In genomic region chr11:68148882-68149281, GRCh38 we compare ENCODE assay signal across 17 cellular contexts. TPM values are rescaled to one million over a fixed set of nuclear protein-coding genes. Genes with fewer than 3 reads are reported as not detected.
DNase-seq lines count a peak whose midpoint lies in the region; ATAC-seq, FAIRE-seq and TF ChIP-seq lines count a peak whose summit lies in the region.
"Had no signal": no experiment of that assay in that cellular context is flagged by ENCODE, and none has a peak within 500 bp of the region (broad histone marks: within the 10 kb centered on the region; RNA-seq: fewer than 3 reads in every experiment).

No MANE protein-coding gene starts in this region.

- TF ChIP-seq CTCF in A549 (IDR thresholded peaks at IDR 0.05) (no peak), VCaP (conservative IDR thresholded peaks at IDR 0.05) (no peak), thyroid gland (IDR thresholded peaks at IDR 0.05) (no peak)

- H3K4me2 ChIP-seq in A549, result no peak overlapping the region

- H3K27me3 ChIP-seq in mucosa of stomach (ENCODE audit: control insufficient read depth, insufficient read depth, low read length) (no peaks in the 10 kb centered on the region), thyroid gland (no peaks in the 10 kb centered on the region)
- H3K27me3 ChIP-seq: BE2C had no signal

- H3K9ac ChIP-seq in mucosa of stomach (ENCODE audit: low read length), result peak overlapping the region; percentile 48

- no peak for ATAC-seq in A549
- no peak for ATAC-seq in activated T-helper 17 cell treated with anti-CD3 and anti-CD28 coated beads, Interleukin-2, amount 50 U/mL, for 72 hours (replicated peaks)
- no peak for ATAC-seq in GM18502 (IDR thresholded peaks at IDR 0.05; ENCODE audit: poor library complexity, unreplicated experiment)
- ATAC-seq: GM12878, K562 had no signal

- TF ChIP-seq POLR2A in A549 (IDR thresholded peaks at IDR 0.05; ENCODE audit: low read length), result no peak
- no peak for TF ChIP-seq POLR2A in thyroid gland (IDR thresholded peaks at IDR 0.05)

- no peak overlapping the region for H3K4me3 Mint-ChIP-seq in activated T-helper 17 cell treated with anti-CD3 and anti-CD28 coated beads, Interleukin-2, amount 50 U/mL, for 72 hours
- H3K4me3 Mint-ChIP-seq: CD4-positive, alpha-beta memory T cell; HFFc6 had no signal

- peak overlapping the region; percentile 7 to 87; a peak in 2 of 6 replicates for H3K27ac ChIP-seq in A549
- H3K27ac ChIP-seq in VCaP, result peak overlapping the region; percentile 99
- H3K27ac ChIP-seq in thyroid gland, result peak overlapping the region; percentile 93 to 99 (median 95)

- no peaks in the 10 kb centered on the region for H3K36me3 Mint-ChIP-seq in activated T-helper 17 cell treated with anti-CD3 and anti-CD28 coated beads, Interleukin-2, amount 50 U/mL, for 72 hours (ENCODE audit: low read depth)
- H3K36me3 Mint-ChIP-seq: CD4-positive, alpha-beta memory T cell had no signal

- no peak for TF ChIP-seq EP300 in A549 (IDR thresholded peaks at IDR 0.05)

- DNase-seq in A549 (ENCODE audit: low read depth in 1 of 2, low spot score in 1 of 2), result no peak
- peak in 1 of 2 donors; percentile 38 for DNase-seq in thyroid gland
- no peak for DNase-seq in KBM-7
- DNase-seq: 8988T; BE2C; CD4-positive, alpha-beta memory T cell; DMS79; GOT3; HCEC 1CT; HFFc6 had no signal

- H3K36me3 ChIP-seq in mucosa of stomach (ENCODE audit: control insufficient read depth, insufficient read depth, low read length), result no peaks in the 10 kb centered on the region
- H3K36me3 ChIP-seq in thyroid gland, result no peaks in the 10 kb centered on the region
- H3K36me3 ChIP-seq: BE2C had no signal

- intact Hi-C loops in thyroid gland (cut with DNase I), result no loop called here

- WGBS in A549 (ENCODE audit: missing lambda C conversion rate), result 98% methylated on average over 7 of the region's 7 CpGs
- 71 to 76% methylated on average over 7 of the region's 7 CpGs for WGBS in thyroid gland, 2 donors

- CTCF ChIA-PET in A549 (lab: Yijun Ruan, JAX), result no interaction called here

- no peaks in the 10 kb centered on the region for H3K4me1 Mint-ChIP-seq in activated T-helper 17 cell treated with anti-CD3 and anti-CD28 coated beads, Interleukin-2, amount 50 U/mL, for 72 hours

- no peak for TF ChIP-seq RAD21 in A549 (conservative IDR thresholded peaks at IDR 0.05 in 1 of 2, IDR thresholded peaks at IDR 0.05 in 1 of 2)

- H3K4me3 ChIP-seq in A549 (no peak overlapping the region), mucosa of stomach (ENCODE audit: low read length) (no peak overlapping the region), thyroid gland (replicated peaks in 1 of 3) (no peak overlapping the region)
- H3K4me3 ChIP-seq: GM12878, K562 had no signal

- peaks cover 2% of the 10 kb centered on the region for H3K27me3 Mint-ChIP-seq in activated T-helper 17 cell treated with anti-CD3 and anti-CD28 coated beads, Interleukin-2, amount 50 U/mL, for 72 hours

- FAIRE-seq in A549 (lab: Jason Lieb, UNC), result no peak
- FAIRE-seq: GM12878, HTR-8/SVneo, K562 had no signal

- H3K27ac Mint-ChIP-seq in activated T-helper 17 cell treated with anti-CD3 and anti-CD28 coated beads, Interleukin-2, amount 50 U/mL, for 72 hours, result no peak overlapping the region
- H3K27ac Mint-ChIP-seq: CD4-positive, alpha-beta memory T cell; HFFc6 had no signal

- H3K9me3 ChIP-seq in A549 (no peaks in the 10 kb centered on the region), mucosa of stomach (ENCODE audit: control insufficient read depth, low read length) (no peaks in the 10 kb centered on the region), thyroid gland (no peaks in the 10 kb centered on the region)
- H3K9me3 ChIP-seq: BE2C had no signal

- H3K9me3 Mint-ChIP-seq in activated T-helper 17 cell treated with anti-CD3 and anti-CD28 coated beads, Interleukin-2, amount 50 U/mL, for 72 hours, result no peaks in the 10 kb centered on the region
- H3K9me3 Mint-ChIP-seq: CD4-positive, alpha-beta memory T cell; HFFc6 had no signal

- in situ Hi-C loops in KBM-7 (cut with MboI; ENCODE audit: low pct_unique_long_range_greater_than_20kb, low sequenced_read_pairs), result no loop called here

- H3K4me1 ChIP-seq in A549 (peaks cover 33% of the 10 kb centered on the region), mucosa of stomach (ENCODE audit: control insufficient read depth, insufficient read depth, low read length) (peaks cover 83% of the 10 kb centered on the region), thyroid gland (peaks cover 34 to 56% of the 10 kb centered on the region in 2 donors)

- POLR2A ChIA-PET in A549 (lab: Yijun Ruan, JAX), result interaction anchor here (0.8 kb wide), 1 partner anchor 97 kb away, joined by 3 read pairs; no protein-coding TSS in a partner anchor

TF ChIP-seq in A549, 52 proteins besides CTCF, POLR2A, EP300 and RAD21 (continues in another document):
- TF ChIP-seq JUNB (IDR thresholded peaks at IDR 0.05), result no peak
- no peak for TF ChIP-seq NFE2L2 (conservative IDR thresholded peaks at IDR 0.05; ENCODE audit: low read length)
- no peak for TF ChIP-seq TP53 (CRISPR knock-in tag; IDR thresholded peaks at IDR 0.05)
- TF ChIP-seq RCOR1 (IDR thresholded peaks at IDR 0.05; ENCODE audit: low read depth, low read length), result no peak
- no peak for TF ChIP-seq PHF8 (IDR thresholded peaks at IDR 0.05; ENCODE audit: borderline replicate concordance, low read depth)
- no peak for TF ChIP-seq HEYL (CRISPR knock-in tag; IDR thresholded peaks at IDR 0.05)
- TF ChIP-seq NR3C1 (IDR thresholded peaks at IDR 0.05), result no peak
- no peak for TF ChIP-seq ZNF302 (CRISPR knock-in tag; IDR thresholded peaks at IDR 0.05)
- no peak for TF ChIP-seq E2F6 (IDR thresholded peaks at IDR 0.05; ENCODE audit: borderline replicate concordance, low read depth)
- no peak for TF ChIP-seq REST (IDR thresholded peaks at IDR 0.05)
- TF ChIP-seq MAFK (IDR thresholded peaks at IDR 0.05; ENCODE audit: partially characterized antibody), result no peak
- TF ChIP-seq CBX2 (IDR thresholded peaks at IDR 0.05; ENCODE audit: borderline replicate concordance, low read depth), result no peak
- TF ChIP-seq JUN (IDR thresholded peaks at IDR 0.05), result no peak
- TF ChIP-seq CHD2 (IDR thresholded peaks at IDR 0.05; ENCODE audit: low read length, partially characterized antibody), result no peak
- no peak for TF ChIP-seq PBX3 (IDR thresholded peaks at IDR 0.05)
- TF ChIP-seq ELK1 (IDR thresholded peaks at IDR 0.05; ENCODE audit: low read depth, low read length), result no peak

RNA-seq across cellular contexts. Expression of gene CHKA, which starts 27.7 kb away (rescaled TPM):
- polyA plus RNA-seq in A549 (2011; rRNA removed), result 19.4 and 21.7 TPM in 2 replicates
- 10.4 and 12.1 TPM in 2 replicates for polyA plus RNA-seq in A549 (2012; cell fraction: cytosol; rRNA removed)
- polyA plus RNA-seq in A549 (2012; cell fraction: nucleus; rRNA removed), result 38.4 and 61.2 TPM in 2 replicates
- 11.1 to 15.9 TPM (median 14.2 TPM) in 3 replicates for polyA plus RNA-seq in A549 (2017; fragmentation: RNase III; extraction: RNeasy Plus Mini Kit Qiagen cat#74134 plus additional on column Dnase treatment)
- polyA minus RNA-seq in A549 (2011; rRNA and poly(A)+ RNA removed), result 18.3 and 22.4 TPM in 2 replicates
- total RNA-seq in thyroid gland, result 100 to 1,000 TPM in 1 of 4 donors, 10 to 100 TPM in 3; 86.8 to 106 (median 93.1) TPM
- total RNA-seq in activated T-helper 17 cell treated with anti-CD3 and anti-CD28 coated beads, Interleukin-2, amount 50 U/mL, for 72 hours, result 10 to 100 TPM in 1 of 2 donors, 1 to 10 TPM in 1; 7.4 to 10.1 TPM

Comparison
In these comparisons a context has a peak if more than half of its experiments do, and no peak if none do; other contexts are left out.
1. H3K27ac ChIP-seq: peak in every context shown above with its lines; median percentile 99 in VCaP; 95 in thyroid gland; 47 in A549.
2. RNA of gene CHKA, which starts 27.7 kb away (total RNA-seq): 86.8 to 106 TPM in thyroid gland; 7.4 to 10.1 TPM in activated T-helper 17 cell treated with anti-CD3 and anti-CD28 coated beads, Interleukin-2, amount 50 U/mL, for 72 hours; every median in the first group is over 4 times any median in the second.